Comparison of ENCODE assay signal across 8 cellular contexts in the genomic region with DNA sequence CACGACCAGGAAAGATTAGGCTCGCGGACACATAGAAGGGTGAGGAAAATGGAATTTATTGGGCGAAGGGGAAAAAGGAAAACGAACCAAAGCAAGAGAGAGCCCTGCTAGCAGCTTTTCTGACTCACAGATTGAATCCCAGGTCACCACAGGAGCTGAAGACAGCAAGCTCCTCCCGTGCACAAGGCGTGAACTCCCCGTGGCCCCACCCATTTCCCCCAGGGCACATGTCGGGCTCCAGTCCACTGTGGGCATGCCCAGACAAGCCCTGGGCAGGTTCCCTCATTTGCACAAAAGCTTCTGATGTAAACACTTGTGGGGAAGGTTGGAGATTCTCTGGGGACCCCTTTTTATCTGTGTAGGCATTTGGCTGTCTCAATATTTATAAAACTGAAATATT.
DNase-seq lines count a peak whose midpoint lies in the region; ATAC-seq and TF ChIP-seq lines count a peak whose summit lies in the region.

No MANE protein-coding gene starts in this region.

- no peaks in the 10 kb centered on the region for H4K20me1 ChIP-seq in OCI-LY7 (ENCODE audit: insufficient read depth, low read length)

- no peaks in the 10 kb centered on the region for H3K4me1 ChIP-seq in OCI-LY7 (ENCODE audit: insufficient read depth, low read length, poor library complexity, severe bottlenecking)

- H2AFZ ChIP-seq in OCI-LY7 (ENCODE audit: low read length) = no peak overlapping the region

- H3K27ac ChIP-seq in OCI-LY7 (ENCODE audit: low read depth, low read length, poor library complexity, severe bottlenecking) = no peak overlapping the region

- no peaks in the 10 kb centered on the region for H3K4me1 Mint-ChIP-seq in activated naive CD8-positive, alpha-beta T cell treated with anti-CD3 and anti-CD28 coated beads for 36 hours
- H3K4me1 Mint-ChIP-seq in activated naive CD8-positive, alpha-beta T cell treated with anti-CD3 and anti-CD28 coated beads, Interleukin-2, amount 50 U/mL, for 24 hours = no peaks in the 10 kb centered on the region
- H3K4me1 Mint-ChIP-seq in endothelial cell (ENCODE audit: unreplicated experiment) (peaks cover 11% of the 10 kb centered on the region), nephron progenitor cell (peaks cover 33% of the 10 kb centered on the region)

- intact Hi-C loops in OCI-LY7 (cut with micrococcal nuclease; ENCODE audit: unreplicated experiment) = no loop called here

- POLR2A ChIA-PET in OCI-LY7 (lab: Charles Lee) = no interaction called here

- no peak overlapping the region for H3K4me3 Mint-ChIP-seq in activated naive CD8-positive, alpha-beta T cell treated with anti-CD3 and anti-CD28 coated beads for 36 hours
- no peak overlapping the region for H3K4me3 Mint-ChIP-seq in activated naive CD8-positive, alpha-beta T cell treated with anti-CD3 and anti-CD28 coated beads, Interleukin-2, amount 50 U/mL, for 24 hours
- no peak overlapping the region for H3K4me3 Mint-ChIP-seq in endothelial cell (ENCODE audit: unreplicated experiment)
- peak overlapping the region; percentile 35 for H3K4me3 Mint-ChIP-seq in nephron progenitor cell

- H3K9me3 ChIP-seq in OCI-LY7 (ENCODE audit: low read length) = no peaks in the 10 kb centered on the region

- no peaks in the 10 kb centered on the region for H3K79me2 ChIP-seq in OCI-LY7 (ENCODE audit: insufficient read depth, low read depth, low read length)

- TF ChIP-seq CTCF in OCI-LY7 (conservative IDR thresholded peaks at IDR 0.05; ENCODE audit: low read length) = no peak
- no peak for TF ChIP-seq CTCF in endothelial cell (IDR thresholded peaks at IDR 0.05; ENCODE audit: unreplicated experiment)
- TF ChIP-seq CTCF in nephron progenitor cell (IDR thresholded peaks at IDR 0.05) = no peak

- H3K27ac Mint-ChIP-seq in activated naive CD8-positive, alpha-beta T cell treated with anti-CD3 and anti-CD28 coated beads for 36 hours = no peak overlapping the region
- no peak overlapping the region for H3K27ac Mint-ChIP-seq in activated naive CD8-positive, alpha-beta T cell treated with anti-CD3 and anti-CD28 coated beads, Interleukin-2, amount 50 U/mL, for 24 hours
- H3K27ac Mint-ChIP-seq in endothelial cell (ENCODE audit: unreplicated experiment) (peak overlapping the region; percentile 4), nephron progenitor cell (peak overlapping the region; percentile 88)

- H3K4me2 ChIP-seq in OCI-LY7 (ENCODE audit: low read length) = no peak overlapping the region

- H3K4me3 ChIP-seq in OCI-LY7 (ENCODE audit: low read depth, low read length, poor library complexity, severe bottlenecking) = no peak overlapping the region

- H3K27me3 Mint-ChIP-seq in activated naive CD8-positive, alpha-beta T cell treated with anti-CD3 and anti-CD28 coated beads for 36 hours = no peaks in the 10 kb centered on the region
- H3K27me3 Mint-ChIP-seq in activated naive CD8-positive, alpha-beta T cell treated with anti-CD3 and anti-CD28 coated beads, Interleukin-2, amount 50 U/mL, for 24 hours = peaks cover 3% of the 10 kb centered on the region
- H3K27me3 Mint-ChIP-seq in endothelial cell (ENCODE audit: unreplicated experiment) (peaks cover 1% of the 10 kb centered on the region), nephron progenitor cell (ENCODE audit: low read depth, poor library complexity) (no peaks in the 10 kb centered on the region)

- no peak for ATAC-seq in activated naive CD8-positive, alpha-beta T cell treated with anti-CD3 and anti-CD28 coated beads, Interleukin-2, amount 50 U/mL, for 24 hours
- ATAC-seq in HG03103 (IDR thresholded peaks at IDR 0.05; ENCODE audit: low read depth, unreplicated experiment) = peak; percentile 75

- DNase-seq in activated naive CD8-positive, alpha-beta T cell treated with anti-CD3 and anti-CD28 coated beads for 36 hours = peak; percentile 39
- no peak for DNase-seq in activated naive CD8-positive, alpha-beta T cell treated with anti-CD3 and anti-CD28 coated beads, Interleukin-2, amount 50 U/mL, for 24 hours
- peak; percentile 8 for DNase-seq in OCI-LY7 (ENCODE audit: low spot score)
- peak; percentile 57 for DNase-seq in endothelial cell (ENCODE audit: low spot score)
- peak; percentile 67 for DNase-seq in nephron progenitor cell
- no peak for DNase-seq in activated gamma-delta T cell treated with Interleukin-2 at 50 U/mL for 16 hours
- DNase-seq in NCI-H128 (lab: John Stamatoyannopoulos, UW; ENCODE audit: unreplicated experiment) = no peak

- no peaks in the 10 kb centered on the region for H3K36me3 ChIP-seq in OCI-LY7 (ENCODE audit: insufficient read depth, low read length)

- no TSS peak for BruUV-seq in OCI-LY7 (replicated peaks; lab: Mats Ljungman, UMichigan)

- no peaks in the 10 kb centered on the region for H3K36me3 Mint-ChIP-seq in activated naive CD8-positive, alpha-beta T cell treated with anti-CD3 and anti-CD28 coated beads for 36 hours
- H3K36me3 Mint-ChIP-seq in activated naive CD8-positive, alpha-beta T cell treated with anti-CD3 and anti-CD28 coated beads, Interleukin-2, amount 50 U/mL, for 24 hours (ENCODE audit: low read depth) = no peaks in the 10 kb centered on the region
- H3K36me3 Mint-ChIP-seq in endothelial cell (ENCODE audit: low read depth, unreplicated experiment) (no peaks in the 10 kb centered on the region), nephron progenitor cell (ENCODE audit: low read depth) (no peaks in the 10 kb centered on the region)

- CTCF ChIA-PET in OCI-LY7 (lab: Charles Lee; ENCODE audit: unreplicated experiment) = no interaction called here

- no peaks in the 10 kb centered on the region for H3K9me3 Mint-ChIP-seq in activated naive CD8-positive, alpha-beta T cell treated with anti-CD3 and anti-CD28 coated beads for 36 hours
- no peaks in the 10 kb centered on the region for H3K9me3 Mint-ChIP-seq in activated naive CD8-positive, alpha-beta T cell treated with anti-CD3 and anti-CD28 coated beads, Interleukin-2, amount 50 U/mL, for 24 hours
- H3K9me3 Mint-ChIP-seq in endothelial cell (ENCODE audit: unreplicated experiment) (no peaks in the 10 kb centered on the region), nephron progenitor cell (no peaks in the 10 kb centered on the region)

- no peaks in the 10 kb centered on the region; the same call in 1 of the 2 replicates for H3K9me2 ChIP-seq in OCI-LY7 (ENCODE audit: insufficient read depth, low read length)

Comparison
In these comparisons a context has a peak if more than half of its experiments do, and no peak if none do; other contexts are left out.
1. DNase-seq: peak in activated naive CD8-positive, alpha-beta T cell treated with anti-CD3 and anti-CD28 coated beads for 36 hours (single experiment), OCI-LY7 (single experiment), endothelial cell (single experiment) and nephron progenitor cell (single experiment); none in activated naive CD8-positive, alpha-beta T cell treated with anti-CD3 and anti-CD28 coated beads, Interleukin-2, amount 50 U/mL, for 24 hours (single experiment), activated gamma-delta T cell treated with Interleukin-2 at 50 U/mL for 16 hours (single experiment) and NCI-H128 (single experiment).
2. H3K27ac Mint-ChIP-seq: peak in endothelial cell (single experiment) and nephron progenitor cell (single experiment); none in activated naive CD8-positive, alpha-beta T cell treated with anti-CD3 and anti-CD28 coated beads for 36 hours (single experiment) and activated naive CD8-positive, alpha-beta T cell treated with anti-CD3 and anti-CD28 coated beads, Interleukin-2, amount 50 U/mL, for 24 hours (single experiment).